Comparison of ENCODE assay signal across 11 cellular contexts in the genomic region with DNA sequence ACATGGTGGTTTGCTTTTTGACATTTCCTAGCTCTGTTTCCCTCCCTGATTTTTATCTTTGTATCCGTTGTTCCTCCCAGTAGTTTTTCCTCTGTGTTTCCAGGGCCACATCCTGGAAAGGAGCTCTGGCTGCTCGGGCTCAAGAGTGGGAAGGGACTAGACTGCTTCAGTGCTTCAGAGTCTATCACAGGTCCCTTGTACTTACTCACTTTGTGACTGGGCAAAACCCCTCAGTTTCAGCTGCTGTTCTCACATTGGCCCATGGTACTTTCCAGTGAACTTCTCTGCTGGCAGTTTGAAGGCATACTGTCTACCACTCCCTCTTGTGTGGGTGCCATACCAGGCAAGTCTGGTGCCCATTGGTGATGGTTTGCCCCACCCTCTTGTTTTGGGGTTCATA. TPM values are rescaled to one million over a fixed set of nuclear protein-coding genes. Genes with fewer than 3 reads are reported as not detected.
DNase-seq lines count a peak whose midpoint lies in the region; ATAC-seq, FAIRE-seq and TF ChIP-seq lines count a peak whose summit lies in the region.
"Had no signal": no experiment of that assay in that cellular context is flagged by ENCODE, and none has a peak within 500 bp of the region (broad histone marks: within the 10 kb centered on the region; RNA-seq: fewer than 3 reads in every experiment).

No MANE protein-coding gene starts in this region.

- in situ Hi-C loops in GM12878 (cut with MboI): loop anchor here (10.0 kb wide), 1 partner anchor 574 kb away; no protein-coding TSS in a partner anchor

- no peak; a peak in 1 of 4 replicates for TF ChIP-seq EP300 in GM12878 (IDR thresholded peaks at IDR 0.05; ENCODE audit: borderline replicate concordance in 1 of 2, control insufficient read depth in 1 of 2, low read depth in 2 of 2, low read length in 2 of 2)

- no peaks in the 10 kb centered on the region for H3K27me3 ChIP-seq in GM12878 (replicated peaks in 1 of 2; ENCODE audit: control insufficient read depth in 2 of 2, insufficient read depth in 2 of 2, low read length in 1 of 2)
- no peaks in the 10 kb centered on the region for H3K27me3 ChIP-seq in heart left ventricle

- no TSS peak for BruUV-seq in GM12878 (replicated peaks; lab: Mats Ljungman, UMichigan)

- no peak for TF ChIP-seq CTCF in GM12878 (IDR thresholded peaks at IDR 0.05 in 2 of 3, conservative IDR thresholded peaks at IDR 0.05 in 1 of 3; ENCODE audit: control insufficient read depth in 2 of 3, extremely low read depth in 1 of 3, insufficient read depth in 1 of 3, low read depth in 3 of 3, low read length in 3 of 3)
- no peak for TF ChIP-seq CTCF in heart left ventricle (IDR thresholded peaks at IDR 0.05)

- no peak overlapping the region; the same call in 1 of the 2 replicates for H3K9ac ChIP-seq in GM12878 (ENCODE audit: control insufficient read depth, insufficient read depth, low read length)

- H3K4me1 ChIP-seq in GM12878 (ENCODE audit: control insufficient read depth, insufficient read depth, low read length): peaks cover 20% of the 10 kb centered on the region
- no peaks in the 10 kb centered on the region for H3K4me1 ChIP-seq in heart left ventricle

- no peak for TF ChIP-seq RAD21 in GM12878 (IDR thresholded peaks at IDR 0.05; ENCODE audit: insufficient read depth, low read depth, low read length)

- intact Hi-C loops in GM12878 (cut with micrococcal nuclease; ENCODE audit: unreplicated experiment) (loop anchor here (10.0 kb wide), 5 partner anchors 136 to 514 kb away; a partner anchor contains a TSS), heart left ventricle (cut with DNase I) (loop anchor here in 4 of 10 donors (10.0 kb wide), 7 partner anchors 164 to 764 kb away; a partner anchor contains a TSS)

- H3K4me2 ChIP-seq in GM12878 (ENCODE audit: control insufficient read depth, insufficient read depth): peak overlapping the region; percentile 62

- ATAC-seq in activated CD4-positive, CD25-positive, alpha-beta regulatory T cell treated with anti-CD3 and anti-CD28 coated beads, Interleukin-2, amount 50 U/mL, for 24 hours: peak; percentile 80 to 81
- peak; percentile 60 for ATAC-seq in GM21360 (IDR thresholded peaks at IDR 0.05; ENCODE audit: unreplicated experiment)
- peak; percentile 80 for ATAC-seq in HG03108 (IDR thresholded peaks at IDR 0.05; ENCODE audit: unreplicated experiment)
- ATAC-seq in GM12878: peak; percentile 95
- ATAC-seq in heart left ventricle: no peak
- ATAC-seq: heart right ventricle had no signal

- RAD21 ChIA-PET in GM12878 (lab: Charles Lee; ENCODE audit: unreplicated experiment): interaction anchor here (0.9 to 8.4 kb wide), 9 partner anchors 9 to 428 kb away, joined by 3 to 96 read pairs (median 5); no protein-coding TSS in a partner anchor

- no peaks in the 10 kb centered on the region for H4K20me1 ChIP-seq in GM12878 (ENCODE audit: control insufficient read depth, insufficient read depth)

- H3K36me3 ChIP-seq in GM12878 (ENCODE audit: control insufficient read depth in 2 of 2, insufficient read depth in 2 of 2, low read length in 1 of 2): no peaks in the 10 kb centered on the region
- no peaks in the 10 kb centered on the region for H3K36me3 ChIP-seq in heart left ventricle
- H3K36me3 ChIP-seq: heart right ventricle had no signal

- CTCF ChIA-PET in GM12878 (lab: Yijun Ruan, JAX): interaction anchor here (0.5 to 8.9 kb wide), 13 partner anchors 10 to 767 kb away, joined by 3 to 191 read pairs (median 4); a partner anchor contains a TSS

- no peaks in the 10 kb centered on the region; the same call in 2 of the 3 replicates for H3K9me3 ChIP-seq in GM12878 (replicated peaks; ENCODE audit: control insufficient read depth, insufficient read depth, low read length)
- H3K9me3 ChIP-seq in heart left ventricle: no peaks in the 10 kb centered on the region
- H3K9me3 ChIP-seq: heart right ventricle had no signal

- H3K27ac ChIP-seq in GM12878 (ENCODE audit: control insufficient read depth, insufficient read depth) (peak overlapping the region; percentile 76), heart left ventricle (no peak overlapping the region)
- H3K27ac ChIP-seq: 22Rv1, heart right ventricle had no signal

- POLR2A ChIA-PET in GM12878 (lab: Charles Lee): interaction anchor here (0.6 to 1.9 kb wide), 5 partner anchors 75 to 327 kb away, joined by 3 to 7 read pairs (median 4); a partner anchor contains a TSS

- DNase-seq in activated CD4-positive, CD25-positive, alpha-beta regulatory T cell treated with anti-CD3 and anti-CD28 coated beads, Interleukin-2, amount 50 U/mL, for 72 hours: no peak
- DNase-seq in GM12878 (ENCODE audit: low read depth, low spot score) (peak; percentile 75), heart left ventricle (no peak), 8988T (no peak), RPMI8226 (no peak)
- DNase-seq: heart right ventricle, NCI-H1694 had no signal

- SMC1A ChIA-PET in GM12878 (lab: Charles Lee; ENCODE audit: uncharacterized antibody, unreplicated experiment): interaction anchor here (0.6 to 4.9 kb wide), 16 partner anchors 9 to 764 kb away, joined by 3 to 24 read pairs (median 4); a partner anchor contains a TSS

- H3K4me3 ChIP-seq in GM12878: no peak overlapping the region
- no peak overlapping the region for H3K4me3 ChIP-seq in heart left ventricle
- H3K4me3 ChIP-seq: heart right ventricle had no signal

- no peaks in the 10 kb centered on the region for H3K79me2 ChIP-seq in GM12878 (ENCODE audit: control insufficient read depth, insufficient read depth, low read length)

- 0% methylated on average over 2 of the region's 2 CpGs for WGBS in GM12878 (ENCODE audit: insufficient coverage, insufficient replicate concordance, low lambda C conversion rate, missing lambda C conversion rate)
- 18 to 30% (median 26%) methylated on average over 2 of the region's 2 CpGs for WGBS in heart left ventricle, 4 donors

- peak; percentile 97 for FAIRE-seq in GM12878 (lab: Jason Lieb, UNC)

- peak overlapping the region; percentile 59 for H2AFZ ChIP-seq in GM12878 (ENCODE audit: control insufficient read depth, low read depth, low read length)

- TF ChIP-seq POLR2A in GM12878 (IDR thresholded peaks at IDR 0.05; ENCODE audit: low read depth, low read length): peak; percentile 34; the same call in 1 of the 2 replicates
- no peak for TF ChIP-seq POLR2A in heart left ventricle (IDR thresholded peaks at IDR 0.05)

RNA-seq across cellular contexts. Expression of a gene that starts 7.5 kb away (rescaled TPM):
- total RNA-seq in GM12878 (2013; cell fraction: nucleolus; rRNA removed): 34.9 and 38.9 TPM in 2 replicates
- total RNA-seq in GM12878 (2014; rRNA removed): 38.9 and 49.9 TPM in 2 replicates
- total RNA-seq in GM12878 (2014; rRNA removed; fragmentation: Illumina TruSeq; extraction: Trizol): 50.1 and 53.3 TPM in 2 replicates
- 44.0 and 45.0 TPM in 2 replicates for total RNA-seq in GM12878 (2021)
- polyA plus RNA-seq in GM12878 (2011; ENCODE audit: low read depth): 22.9 TPM
- 84.1 and 101 TPM in 2 replicates for polyA plus RNA-seq in GM12878 (2011; rRNA removed)
- polyA plus RNA-seq in GM12878 (2011; cell fraction: cytosol; rRNA removed): 68.4 and 74.4 TPM in 2 replicates
- 50.3 and 76.3 TPM in 2 replicates for polyA plus RNA-seq in GM12878 (2011; cell fraction: nucleus; rRNA removed)
- polyA plus RNA-seq in GM12878 (2012): 43.4 and 56.6 TPM in 2 replicates
- 77.8 and 108 TPM in 2 replicates for polyA plus RNA-seq in GM12878 (2014; fragmentation: Illumina TruSeq; extraction: Trizol)
- polyA plus RNA-seq in GM12878 (2014; fragmentation: Nextera tagmentation; extraction: Ambion mirVana): 10 to 100 TPM; 67.3 to 72.2 TPM
- polyA plus RNA-seq in GM12878 (2014; rRNA removed): 43.1 and 51.9 TPM in 2 replicates
- polyA plus RNA-seq in GM12878 (2016; fragmentation: Nextera tagmentation; extraction: Ambion mirVana): 10 to 100 TPM; 82.2 to 83.2 TPM
- 57.1 and 66.7 TPM in 2 replicates for polyA minus RNA-seq in GM12878 (2011; rRNA and poly(A)+ RNA removed)
- polyA minus RNA-seq in GM12878 (2011; cell fraction: cytosol; rRNA and poly(A)+ RNA removed): 17.5 and 19.5 TPM in 2 replicates
- polyA minus RNA-seq in GM12878 (2011; cell fraction: nucleus; rRNA and poly(A)+ RNA removed): 16.3 and 20.9 TPM in 2 replicates
- total RNA-seq in heart left ventricle: 10 to 100 TPM; 27.2 to 38.0 (median 34.4) TPM
- polyA plus RNA-seq in heart left ventricle: 10 to 100 TPM; 13.2 to 29.2 TPM

RNA-seq across cellular contexts. Expression of a gene that starts 37.2 kb away (rescaled TPM):
- not detected in 2 replicates for total RNA-seq in GM12878 (2013; cell fraction: nucleolus; rRNA removed)
- total RNA-seq in GM12878 (2014; rRNA removed) (0.27 and 0.28 TPM in 2 replicates), GM12878 (2014; rRNA removed; fragmentation: Illumina TruSeq; extraction: Trizol) (0.36 and 0.46 TPM in 2 replicates), GM12878 (2021) (0.44 and 0.51 TPM in 2 replicates), heart left ventricle (not detected)
- not detected for polyA plus RNA-seq in GM12878 (2011; ENCODE audit: low read depth)
- polyA plus RNA-seq in GM12878 (2011; rRNA removed) (0.08 and 0.13 TPM in 2 replicates), GM12878 (2014; fragmentation: Illumina TruSeq; extraction: Trizol) (0.62 and 0.84 TPM in 2 replicates), GM12878 (2014; fragmentation: Nextera tagmentation; extraction: Ambion mirVana) (under 1 TPM; 0.13 to 0.27 TPM), GM12878 (2014; rRNA removed) (0.23 and 0.82 TPM in 2 replicates), GM12878 (2016; fragmentation: Nextera tagmentation; extraction: Ambion mirVana) (under 1 TPM; 0.52 to 0.81 TPM), heart left ventricle (not detected)
- 0.05 and 0.13 TPM in 2 replicates for polyA plus RNA-seq in GM12878 (2011; cell fraction: cytosol; rRNA removed)
- polyA plus RNA-seq in GM12878 (2011; cell fraction: nucleus; rRNA removed): 0.04 TPM in 2 replicates
- polyA plus RNA-seq in GM12878 (2012): 0.07 and 0.14 TPM in 2 replicates
- polyA minus RNA-seq in GM12878 (2011; rRNA and poly(A)+ RNA removed): not detected in 2 replicates
- polyA minus RNA-seq in GM12878 (2011; cell fraction: cytosol; rRNA and poly(A)+ RNA removed): not detected in 2 replicates
- not detected in 2 replicates for polyA minus RNA-seq in GM12878 (2011; cell fraction: nucleus; rRNA and poly(A)+ RNA removed)
- total RNA-seq: heart right ventricle had no signal
- polyA plus RNA-seq: heart right ventricle had no signal

RNA-seq across cellular contexts. Expression of a gene that starts 41.3 kb away (rescaled TPM):
- total RNA-seq in GM12878 (2013; cell fraction: nucleolus; rRNA removed): 61.7 and 65.2 TPM in 2 replicates
- total RNA-seq in GM12878 (2014; rRNA removed): 48.9 and 51.7 TPM in 2 replicates
- total RNA-seq in GM12878 (2014; rRNA removed; fragmentation: Illumina TruSeq; extraction: Trizol): 36.4 and 40.3 TPM in 2 replicates
- total RNA-seq in GM12878 (2021): 25.9 and 26.4 TPM in 2 replicates
- polyA plus RNA-seq in GM12878 (2011; ENCODE audit: low read depth): 21.6 TPM
- 41.6 and 56.9 TPM in 2 replicates for polyA plus RNA-seq in GM12878 (2011; rRNA removed)
- polyA plus RNA-seq in GM12878 (2011; cell fraction: cytosol; rRNA removed): 21.5 and 24.3 TPM in 2 replicates
- 17.5 and 18.4 TPM in 2 replicates for polyA plus RNA-seq in GM12878 (2011; cell fraction: nucleus; rRNA removed)
- polyA plus RNA-seq in GM12878 (2012): 27.8 and 29.2 TPM in 2 replicates
- polyA plus RNA-seq in GM12878 (2014; fragmentation: Illumina TruSeq; extraction: Trizol): 46.9 and 59.9 TPM in 2 replicates
- 10 to 100 TPM; 57.1 to 76.7 TPM for polyA plus RNA-seq in GM12878 (2014; fragmentation: Nextera tagmentation; extraction: Ambion mirVana)
- 34.7 and 37.3 TPM in 2 replicates for polyA plus RNA-seq in GM12878 (2014; rRNA removed)
- polyA plus RNA-seq in GM12878 (2016; fragmentation: Nextera tagmentation; extraction: Ambion mirVana): 10 to 100 TPM; 73.6 to 78.4 TPM
- 11.8 and 14.4 TPM in 2 replicates for polyA minus RNA-seq in GM12878 (2011; rRNA and poly(A)+ RNA removed)
- polyA minus RNA-seq in GM12878 (2011; cell fraction: cytosol; rRNA and poly(A)+ RNA removed): 7.2 and 7.4 TPM in 2 replicates
- polyA minus RNA-seq in GM12878 (2011; cell fraction: nucleus; rRNA and poly(A)+ RNA removed): 17.8 and 28.2 TPM in 2 replicates
- total RNA-seq in heart left ventricle: 10 to 100 TPM in 6 of 9 donors, 1 to 10 TPM in 3; 6.7 to 13.8 (median 11.0) TPM
- 10 to 100 TPM in 1 of 2 donors, 1 to 10 TPM in 1; 8.7 to 10.5 TPM for polyA plus RNA-seq in heart left ventricle

Comparison
In these comparisons a context has a peak if more than half of its experiments do, and no peak if none do; other contexts are left out.
1. ATAC-seq: peak in activated CD4-positive, CD25-positive, alpha-beta regulatory T cell treated with anti-CD3 and anti-CD28 coated beads, Interleukin-2, amount 50 U/mL, for 24 hours (2 of 2), GM21360 (single experiment), HG03108 (single experiment) and GM12878 (single experiment); none in heart left ventricle (0 of 4).